Comparison of ENCODE assay signal across 10 cellular contexts in the genomic region with DNA sequence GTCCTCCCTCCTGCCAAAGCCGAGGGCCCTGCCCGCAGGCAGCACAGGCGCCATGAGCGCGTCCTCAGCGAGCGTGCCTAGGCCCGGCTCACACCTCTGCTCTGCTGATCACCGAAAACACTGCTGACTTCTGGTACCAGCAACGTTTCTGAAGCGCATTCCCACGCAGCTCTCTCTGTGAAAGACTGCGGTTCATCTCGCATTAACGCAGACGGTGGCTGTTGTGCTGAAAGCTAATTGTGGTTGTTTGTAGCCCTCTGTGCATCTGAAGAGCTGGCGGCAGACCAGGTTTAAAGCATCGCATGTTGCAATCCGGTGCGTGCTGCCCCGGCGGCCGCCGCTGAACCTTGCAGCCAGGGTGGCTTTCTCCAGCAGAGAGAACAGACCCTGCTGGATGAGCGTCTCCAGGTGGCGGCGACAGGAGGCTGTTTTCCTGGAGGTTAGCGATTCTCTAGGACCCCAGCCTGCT. TPM values are rescaled to one million over a fixed set of nuclear protein-coding genes. Genes with fewer than 3 reads are reported as not detected.
DNase-seq lines count a peak whose midpoint lies in the region; TF ChIP-seq lines count a peak whose summit lies in the region.
"Had no signal": no experiment of that assay in that cellular context is flagged by ENCODE, and none has a peak within 500 bp of the region (broad histone marks: within the 10 kb centered on the region; RNA-seq: fewer than 3 reads in every experiment).

No MANE protein-coding gene starts in this region.

- BruUV-seq in PC-9 (replicated peaks; lab: Mats Ljungman, UMichigan) = no TSS peak

- H3K4me1 ChIP-seq in PC-9 (replicated peaks; ENCODE audit: insufficient read depth) = no peaks in the 10 kb centered on the region

- peaks cover 39% of the 10 kb centered on the region for H3K36me3 Mint-ChIP-seq in activated naive CD4-positive, alpha-beta T cell treated with anti-CD3 and anti-CD28 coated beads, Interleukin-2, amount 10 ng/mL, durations not matched to agents 7 days and 5 days
- H3K36me3 Mint-ChIP-seq in neural crest cell (ENCODE audit: low read depth) = peaks cover 13% of the 10 kb centered on the region

- H4K20me1 ChIP-seq in PC-9 (ENCODE audit: insufficient read depth) = no peaks in the 10 kb centered on the region

- H3K9me3 Mint-ChIP-seq in activated naive CD4-positive, alpha-beta T cell treated with anti-CD3 and anti-CD28 coated beads, Interleukin-2, amount 10 ng/mL, durations not matched to agents 7 days and 5 days = peaks cover 5% of the 10 kb centered on the region
- peaks cover 2% of the 10 kb centered on the region for H3K9me3 Mint-ChIP-seq in neural crest cell

- intact Hi-C loops in PC-9 (cut with micrococcal nuclease; ENCODE audit: unreplicated experiment) = no loop called here

- H3K9me2 ChIP-seq in PC-9 (ENCODE audit: insufficient read depth) = no peaks in the 10 kb centered on the region

- DNase-seq in activated naive CD4-positive, alpha-beta T cell treated with anti-CD3 and anti-CD28 coated beads, Interleukin-2, amount 10 ng/mL, durations not matched to agents 7 days and 5 days = no peak
- no peak for DNase-seq in activated naive CD4-positive, alpha-beta T cell (lab: John Stamatoyannopoulos, UW)
- DNase-seq in fibroblast of pulmonary artery (ENCODE audit: low read depth) (peak; percentile 39), neural crest cell (ENCODE audit: low read depth, low spot score) (no peak), PC-9 (no peak), iPS-NIHi7 (ENCODE audit: extremely low spot score) (no peak), NCI-H2171 treated with DMSO at 0.1 percent for 48 hours (lab: John Stamatoyannopoulos, UW) (no peak), NCI-H1436 treated with DMSO at 0.1 percent for 48 hours (lab: John Stamatoyannopoulos, UW) (no peak)
- DNase-seq: kidney glomerular epithelial cell, NCI-H1930 had no signal

- H3K4me3 Mint-ChIP-seq in activated naive CD4-positive, alpha-beta T cell treated with anti-CD3 and anti-CD28 coated beads, Interleukin-2, amount 10 ng/mL, durations not matched to agents 7 days and 5 days = no peak overlapping the region
- H3K4me3 Mint-ChIP-seq in neural crest cell = no peak overlapping the region

- H3K4me3 ChIP-seq in fibroblast of pulmonary artery (replicated peaks; ENCODE audit: low read depth, low read length) (no peak overlapping the region), PC-9 (no peak overlapping the region)

- POLR2A ChIA-PET in PC-9 (lab: Charles Lee; ENCODE audit: unreplicated experiment) = no interaction called here

- H3F3A ChIP-seq in PC-9 (ENCODE audit: insufficient read depth, low read depth) = no peaks in the 10 kb centered on the region

- TF ChIP-seq CTCF in fibroblast of pulmonary artery (IDR thresholded peaks at IDR 0.05; ENCODE audit: low read length, missing control alignments) (no peak), neural crest cell (conservative IDR thresholded peaks at IDR 0.05) (no peak), PC-9 (conservative IDR thresholded peaks at IDR 0.05) (no peak)

- no peak overlapping the region for H3K27ac ChIP-seq in PC-9

- no peaks in the 10 kb centered on the region for H3K79me2 ChIP-seq in PC-9 (ENCODE audit: low read depth)

- no peak overlapping the region for H2AFZ ChIP-seq in PC-9

- H3K4me1 Mint-ChIP-seq in activated naive CD4-positive, alpha-beta T cell treated with anti-CD3 and anti-CD28 coated beads, Interleukin-2, amount 10 ng/mL, durations not matched to agents 7 days and 5 days = peaks cover 41% of the 10 kb centered on the region
- peaks cover 24% of the 10 kb centered on the region for H3K4me1 Mint-ChIP-seq in neural crest cell

- H3K27me3 ChIP-seq in PC-9 (ENCODE audit: insufficient read depth, low read depth) = no peaks in the 10 kb centered on the region

- no peak overlapping the region for H3K4me2 ChIP-seq in PC-9

- H3K27me3 Mint-ChIP-seq in activated naive CD4-positive, alpha-beta T cell treated with anti-CD3 and anti-CD28 coated beads, Interleukin-2, amount 10 ng/mL, durations not matched to agents 7 days and 5 days = peaks cover 5% of the 10 kb centered on the region
- H3K27me3 Mint-ChIP-seq in neural crest cell (ENCODE audit: low read depth) = peaks cover 15% of the 10 kb centered on the region

- peak overlapping the region; percentile 49 for H3K27ac Mint-ChIP-seq in activated naive CD4-positive, alpha-beta T cell treated with anti-CD3 and anti-CD28 coated beads, Interleukin-2, amount 10 ng/mL, durations not matched to agents 7 days and 5 days
- H3K27ac Mint-ChIP-seq in neural crest cell (ENCODE audit: unreplicated experiment) = peak overlapping the region; percentile 12

- H3K36me3 ChIP-seq in PC-9 (ENCODE audit: low read depth) = no peaks in the 10 kb centered on the region

- CTCF ChIA-PET in activated naive CD4-positive, alpha-beta T cell treated with anti-CD3 and anti-CD28 coated beads, Interleukin-2, amount 10 ng/mL, durations not matched to agents 7 days and 5 days (lab: Charles Lee) = no interaction called here
- CTCF ChIA-PET in PC-9 (lab: Charles Lee) = no interaction called here

- H3K9me3 ChIP-seq in PC-9 (ENCODE audit: insufficient read depth, low read depth) = no peaks in the 10 kb centered on the region

RNA-seq across cellular contexts. Expression of a gene that starts 49.9 kb away (rescaled TPM):
- total RNA-seq in neural crest cell (32.7 and 33.2 TPM in 2 replicates), PC-9 (2021) (17.4 and 18.1 TPM in 2 replicates)
